Comparison of ENCODE assay signal across 23 cellular contexts in genomic region chr14:67270933-67271332, GRCh38. TPM values are rescaled to one million over a fixed set of nuclear protein-coding genes. Genes with fewer than 3 reads are reported as not detected.
DNase-seq lines count a peak whose midpoint lies in the region; ATAC-seq and TF ChIP-seq lines count a peak whose summit lies in the region.
"Had no signal": no experiment of that assay in that cellular context is flagged by ENCODE, and none has a peak within 500 bp of the region (broad histone marks: within the 10 kb centered on the region; RNA-seq: fewer than 3 reads in every experiment).

No MANE protein-coding gene starts in this region.

- no peak for DNase-seq in cardiac muscle cell (ENCODE audit: low read depth in 1 of 2, low spot score in 1 of 2)
- DNase-seq in heart left ventricle, result no peak
- DNase-seq in esophagus muscularis mucosa (ENCODE audit: extremely low spot score), result no peak
- DNase-seq in neural crest cell (ENCODE audit: low read depth, low spot score), result no peak
- no peak for DNase-seq in thyroid gland
- no peak for DNase-seq in NCI-H1092 (lab: John Stamatoyannopoulos, UW)
- DNase-seq in activated gamma-delta T cell treated with Interleukin-2 at 50 U/mL for 16 hours, result no peak
- DNase-seq: activated CD4-positive, alpha-beta memory T cell treated with anti-CD3 and anti-CD28 coated beads, Interleukin-2, amount 10 ng/mL, durations not matched to agents 7 days and 5 days; activated naive CD4-positive, alpha-beta T cell treated with anti-CD3 and anti-CD28 coated beads, Interleukin-2, amount 10 ng/mL, durations not matched to agents 7 days and 5 days; activated T-cell treated with anti-CD3 and anti-CD28 coated beads, Interleukin-2, amount 50 U/mL, for 1 hour; cortex of kidney; DMS53; kidney glomerular epithelial cell; NCI-H1417; PC-9; stimulated activated CD4-positive, alpha-beta T cell treated with anti-CD3 and anti-CD28 coated beads, Interleukin-4, amount 100 ng/mL, for 1 hour had no signal

- TF ChIP-seq CTCF in cardiac muscle cell (IDR thresholded peaks at IDR 0.05; ENCODE audit: low read depth, low read length), result no peak
- no peak for TF ChIP-seq CTCF in heart left ventricle (IDR thresholded peaks at IDR 0.05)
- TF ChIP-seq CTCF in esophagus muscularis mucosa (IDR thresholded peaks at IDR 0.05), result no peak
- TF ChIP-seq CTCF in neural crest cell (conservative IDR thresholded peaks at IDR 0.05), result no peak
- TF ChIP-seq CTCF in thyroid gland (IDR thresholded peaks at IDR 0.05), result no peak

- H3K27ac ChIP-seq in cardiac muscle cell, result peak overlapping the region; percentile 97
- peak overlapping the region in 2 of 12 donors; percentile 14 to 78 for H3K27ac ChIP-seq in heart left ventricle
- H3K27ac ChIP-seq in esophagus muscularis mucosa (replicated peaks in 1 of 4), result peak overlapping the region; percentile 65 to 74 (median 71)
- peak overlapping the region; percentile 3 to 67 (median 6) for H3K27ac ChIP-seq in thyroid gland
- H3K27ac ChIP-seq: A549, PC-9, SJSA1 had no signal

- H3K27ac Mint-ChIP-seq in neural crest cell (ENCODE audit: unreplicated experiment), result peak overlapping the region; percentile 92
- H3K27ac Mint-ChIP-seq: activated CD4-positive, alpha-beta memory T cell treated with anti-CD3 and anti-CD28 coated beads, Interleukin-2, amount 10 ng/mL, durations not matched to agents 7 days and 5 days; activated naive CD4-positive, alpha-beta T cell treated with anti-CD3 and anti-CD28 coated beads, Interleukin-2, amount 10 ng/mL, durations not matched to agents 7 days and 5 days; T-helper 2 cell treated with Interferon-gamma antibody and Interleukin-4, amounts not matched to agents 5 μg/mL and 100 μg/mL, for 36 hours; WTC11 had no signal

- H3K27me3 ChIP-seq in cardiac muscle cell (no peaks in the 10 kb centered on the region), heart left ventricle (no peaks in the 10 kb centered on the region), esophagus muscularis mucosa (no peaks in the 10 kb centered on the region), thyroid gland (no peaks in the 10 kb centered on the region)
- H3K27me3 ChIP-seq: SJSA1 had no signal

- peaks cover 25% of the 10 kb centered on the region for H3K36me3 Mint-ChIP-seq in neural crest cell (ENCODE audit: low read depth)

- no peak for TF ChIP-seq EP300 in esophagus muscularis mucosa (IDR thresholded peaks at IDR 0.05)

- 69 to 81% (median 72%) methylated on average over 3 of the region's 3 CpGs for WGBS in heart left ventricle, 4 donors
- WGBS in esophagus muscularis mucosa, result 83% methylated on average over 3 of the region's 3 CpGs
- WGBS in thyroid gland, 2 donors, result 90 to 96% methylated on average over 3 of the region's 3 CpGs

- intact Hi-C loops in heart left ventricle (cut with DNase I) (loop anchor here in 1 of 10 donors (2.0 kb wide), 1 partner anchor 30 kb away; the partner anchor contains the start of gene PALS1), esophagus muscularis mucosa (cut with DNase I) (no loop called here), thyroid gland (cut with DNase I) (no loop called here)

- ATAC-seq in heart left ventricle (no peak), GM21529 (IDR thresholded peaks at IDR 0.05; ENCODE audit: unreplicated experiment) (no peak)
- ATAC-seq: A549, WTC11 had no signal

- H3K4me3 Mint-ChIP-seq in neural crest cell, result peak overlapping the region; percentile 63
- H3K4me3 Mint-ChIP-seq: activated CD4-positive, alpha-beta memory T cell treated with anti-CD3 and anti-CD28 coated beads, Interleukin-2, amount 10 ng/mL, durations not matched to agents 7 days and 5 days; activated naive CD4-positive, alpha-beta T cell treated with anti-CD3 and anti-CD28 coated beads, Interleukin-2, amount 10 ng/mL, durations not matched to agents 7 days and 5 days; CD14-positive monocyte; T-helper 2 cell treated with Interferon-gamma antibody and Interleukin-4, amounts not matched to agents 5 μg/mL and 100 μg/mL, for 36 hours; WTC11 had no signal

- H3K27me3 Mint-ChIP-seq in neural crest cell (ENCODE audit: low read depth), result no peaks in the 10 kb centered on the region
- H3K27me3 Mint-ChIP-seq: activated CD4-positive, alpha-beta memory T cell treated with anti-CD3 and anti-CD28 coated beads, Interleukin-2, amount 10 ng/mL, durations not matched to agents 7 days and 5 days; activated naive CD4-positive, alpha-beta T cell treated with anti-CD3 and anti-CD28 coated beads, Interleukin-2, amount 10 ng/mL, durations not matched to agents 7 days and 5 days had no signal

- H3K4me1 ChIP-seq in cardiac muscle cell (ENCODE audit: low read depth) (peaks cover 30% of the 10 kb centered on the region), heart left ventricle (peaks cover 0 to 47% (median 33%) of the 10 kb centered on the region in 12 donors), esophagus muscularis mucosa (peaks cover 33 to 66% (median 54%) of the 10 kb centered on the region in 4 donors), thyroid gland (peaks cover 25 to 32% of the 10 kb centered on the region in 2 donors)

- H3K9me3 ChIP-seq in cardiac muscle cell (ENCODE audit: low read depth), result no peaks in the 10 kb centered on the region
- no peaks in the 10 kb centered on the region for H3K9me3 ChIP-seq in heart left ventricle
- no peaks in the 10 kb centered on the region for H3K9me3 ChIP-seq in esophagus muscularis mucosa
- no peaks in the 10 kb centered on the region for H3K9me3 ChIP-seq in thyroid gland
- H3K9me3 ChIP-seq: A549, SJSA1 had no signal

- H3K4me3 ChIP-seq in cardiac muscle cell (no peak overlapping the region), heart left ventricle (no peak overlapping the region), esophagus muscularis mucosa (no peak overlapping the region), thyroid gland (replicated peaks in 1 of 3) (no peak overlapping the region)
- H3K4me3 ChIP-seq: A549, PC-9, SJSA1, skin epidermis had no signal

- H3K36me3 ChIP-seq in cardiac muscle cell, result no peaks in the 10 kb centered on the region
- H3K36me3 ChIP-seq in heart left ventricle, result peaks cover 0 to 6% (median 0%) of the 10 kb centered on the region in 9 donors
- H3K36me3 ChIP-seq in esophagus muscularis mucosa, result no peaks in the 10 kb centered on the region
- no peaks in the 10 kb centered on the region for H3K36me3 ChIP-seq in thyroid gland

- H3K9me3 Mint-ChIP-seq in neural crest cell, result no peaks in the 10 kb centered on the region
- H3K9me3 Mint-ChIP-seq: T-helper 2 cell treated with Interferon-gamma antibody and Interleukin-4, amounts not matched to agents 5 μg/mL and 100 μg/mL, for 36 hours; WTC11 had no signal

- TF ChIP-seq POLR2A in heart left ventricle (IDR thresholded peaks at IDR 0.05) (no peak), esophagus muscularis mucosa (IDR thresholded peaks at IDR 0.05; ENCODE audit: low read depth) (no peak), thyroid gland (IDR thresholded peaks at IDR 0.05) (no peak)

- H3K4me1 Mint-ChIP-seq in neural crest cell, result peaks cover 51% of the 10 kb centered on the region

RNA-seq across cellular contexts. Expression of gene PALS1, which starts 29.7 kb away (rescaled TPM):
- total RNA-seq in cardiac muscle cell (31.8 and 36.6 TPM in 2 replicates), heart left ventricle (10 to 100 TPM in 8 of 9 donors, 1 to 10 TPM in 1; 9.9 to 19.9 (median 14.6) TPM), esophagus muscularis mucosa (10 to 100 TPM; 17.6 to 25.4 (median 19.6) TPM), neural crest cell (32.9 and 34.5 TPM in 2 replicates), thyroid gland (10 to 100 TPM; 62.6 to 88.4 (median 77.5) TPM)
- polyA plus RNA-seq in cardiac muscle cell (11.7 and 13.7 TPM in 2 replicates), heart left ventricle (1 to 10 TPM; 4.0 to 9.5 TPM)
